Comparison of ENCODE assay signal across 20 cellular contexts in the genomic region with DNA sequence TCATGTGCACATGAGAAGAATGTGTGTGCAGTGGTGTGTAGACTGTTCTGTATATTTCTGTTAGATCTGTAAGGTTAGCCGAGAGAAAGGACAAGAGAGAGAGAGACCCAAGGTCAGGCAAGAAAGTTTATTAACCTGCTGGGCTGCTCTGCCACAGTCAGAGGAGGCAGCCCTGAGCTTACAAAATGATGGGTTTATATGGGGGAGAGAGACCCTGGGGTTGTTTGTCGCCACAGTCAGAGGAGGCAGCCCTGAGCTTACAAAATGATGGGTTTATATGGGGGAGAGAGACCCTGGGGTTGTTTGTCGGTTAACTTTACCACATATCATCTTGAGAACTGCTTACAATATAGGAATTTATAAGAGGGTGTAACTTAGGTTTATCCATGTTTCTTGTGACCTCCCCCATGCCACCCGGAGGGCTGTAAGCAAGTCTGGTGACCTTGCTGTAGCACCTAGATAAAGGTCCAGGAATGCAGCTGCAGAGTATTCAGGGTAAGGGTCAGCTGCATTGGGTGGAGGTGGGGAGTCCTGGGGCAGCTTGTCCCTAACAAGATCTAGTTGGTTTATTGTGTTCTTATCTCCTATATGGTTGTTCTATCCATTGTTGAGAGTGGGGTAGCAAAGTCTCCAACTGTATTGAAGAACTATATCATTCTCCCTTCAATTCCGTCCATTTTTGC. TPM values are rescaled to one million over a fixed set of nuclear protein-coding genes. Genes with fewer than 3 reads are reported as not detected.
DNase-seq lines count a peak whose midpoint lies in the region; ATAC-seq, FAIRE-seq and TF ChIP-seq lines count a peak whose summit lies in the region.
"Had no signal": no experiment of that assay in that cellular context is flagged by ENCODE, and none has a peak within 500 bp of the region (broad histone marks: within the 10 kb centered on the region; RNA-seq: fewer than 3 reads in every experiment).

No MANE protein-coding gene starts in this region.

- TF ChIP-seq CTCF in HepG2 (CRISPR knock-in tag; IDR thresholded peaks at IDR 0.05) = no peak
- TF ChIP-seq CTCF in right lobe of liver (IDR thresholded peaks at IDR 0.05) = no peak
- TF ChIP-seq CTCF in WTC11 (IDR thresholded peaks at IDR 0.05) = no peak
- TF ChIP-seq CTCF in CD8-positive, alpha-beta T cell (IDR thresholded peaks at IDR 0.05) = no peak

- POLR2A ChIA-PET in HepG2 (lab: Yijun Ruan, JAX) = no interaction called here
- POLR2A ChIA-PET in WTC11 (lab: Charles Lee) = no interaction called here
- POLR2A ChIA-PET in CD8-positive, alpha-beta T cell (lab: Charles Lee) = no interaction called here

- intact Hi-C loops in HepG2 (cut with micrococcal nuclease; ENCODE audit: unreplicated experiment) (no loop called here), right lobe of liver (cut with DNase I) (no loop called here)
- intact Hi-C loops in CD8-positive, alpha-beta T cell (cut with DNase I, micrococcal nuclease) = no loop called here

- TF ChIP-seq EP300 in HepG2 (IDR thresholded peaks at IDR 0.05; ENCODE audit: low read depth in 2 of 2, low read length in 2 of 2) (no peak), HepG2 (CRISPR knock-in tag; IDR thresholded peaks at IDR 0.05; ENCODE audit: borderline replicate concordance) (no peak)

- peaks cover 3% of the 10 kb centered on the region; the same call in 1 of the 2 replicates for H3K27me3 Mint-ChIP-seq in WTC11 (ENCODE audit: low read depth)
- peaks cover 15% of the 10 kb centered on the region for H3K27me3 Mint-ChIP-seq in CD8-positive, alpha-beta T cell (ENCODE audit: low read depth)

- H3K4me1 ChIP-seq in HepG2 (ENCODE audit: insufficient read depth, low read length) (peaks cover 40% of the 10 kb centered on the region), right lobe of liver (no peaks in the 10 kb centered on the region), iPS-20b (ENCODE audit: insufficient read depth, low read length) (peaks cover 17% of the 10 kb centered on the region)
- no peaks in the 10 kb centered on the region for H3K4me1 ChIP-seq in CD8-positive, alpha-beta T cell (ENCODE audit: insufficient read depth, low read length)
- H3K4me1 ChIP-seq: Peyer's patch had no signal

- H3K4me3 ChIP-seq in HepG2 (replicated peaks in 1 of 3; ENCODE audit: insufficient read depth in 1 of 3, low read depth in 2 of 3, low read length in 3 of 3) = no peak overlapping the region
- no peak overlapping the region for H3K4me3 ChIP-seq in right lobe of liver
- H3K4me3 ChIP-seq in iPS-20b (ENCODE audit: low read length) = no peak overlapping the region
- H3K4me3 ChIP-seq in CD8-positive, alpha-beta T cell (ENCODE audit: low read depth, low read length) = no peak overlapping the region
- H3K4me3 ChIP-seq: A549, Peyer's patch had no signal

- peaks cover 36% of the 10 kb centered on the region for H3K9me3 Mint-ChIP-seq in WTC11
- peaks cover 21% of the 10 kb centered on the region for H3K9me3 Mint-ChIP-seq in CD8-positive, alpha-beta T cell

- no peak for FAIRE-seq in HepG2 (lab: Jason Lieb, UNC)
- FAIRE-seq: A549 had no signal

- no peaks in the 10 kb centered on the region for H4K20me1 ChIP-seq in HepG2 (ENCODE audit: insufficient read depth, low read length)

- ATAC-seq in HepG2 (no peak), right lobe of liver (no peak), WTC11 (peak; percentile 57), GM18867 (IDR thresholded peaks at IDR 0.05; ENCODE audit: unreplicated experiment) (no peak)
- ATAC-seq in CD8-positive, alpha-beta T cell = no peak
- ATAC-seq: A549 had no signal

- H3K4me1 Mint-ChIP-seq in WTC11 = peaks cover 34% of the 10 kb centered on the region
- no peaks in the 10 kb centered on the region for H3K4me1 Mint-ChIP-seq in CD8-positive, alpha-beta T cell (ENCODE audit: low read depth)
- H3K4me1 Mint-ChIP-seq: B cell, CD14-positive monocyte, IgD-negative memory B cell had no signal

- H3K27me3 ChIP-seq in HepG2 (ENCODE audit: control insufficient read depth in 1 of 2, insufficient read depth in 2 of 2, low read length in 2 of 2) (no peaks in the 10 kb centered on the region), right lobe of liver (no peaks in the 10 kb centered on the region), iPS-20b (ENCODE audit: insufficient read depth, low read length) (no peaks in the 10 kb centered on the region)
- H3K27me3 ChIP-seq in CD8-positive, alpha-beta T cell (ENCODE audit: insufficient read depth, low read length) = no peaks in the 10 kb centered on the region
- H3K27me3 ChIP-seq: Peyer's patch had no signal

- H3K4me2 ChIP-seq in HepG2 (ENCODE audit: low read depth, low read length) = no peak overlapping the region
- H3K4me2 ChIP-seq: A549 had no signal

- no peak overlapping the region for H3K9ac ChIP-seq in HepG2 (ENCODE audit: insufficient read depth, low read depth, low read length)
- 0 out of 2 replicates have a peak overlapping the region, but pooled peaks have one; percentile 1 for H3K9ac ChIP-seq in iPS-20b (ENCODE audit: low read depth, low read length)

- no peak overlapping the region for H3K4me3 Mint-ChIP-seq in WTC11
- H3K4me3 Mint-ChIP-seq in CD8-positive, alpha-beta T cell = no peak overlapping the region
- H3K4me3 Mint-ChIP-seq: B cell, CD14-positive monocyte had no signal

- no TSS peak for BruUV-seq in HepG2 (replicated peaks; lab: Mats Ljungman, UMichigan)

- H3K9me3 ChIP-seq in HepG2 (ENCODE audit: low read length) (peaks cover 19% of the 10 kb centered on the region; the same call in 1 of the 2 replicates), right lobe of liver (peaks cover 0 to 6% (median 0%) of the 10 kb centered on the region in 4 donors), iPS-20b (ENCODE audit: insufficient read depth, low read depth, low read length) (peaks cover 15% of the 10 kb centered on the region)
- H3K9me3 ChIP-seq in CD8-positive, alpha-beta T cell (ENCODE audit: low read length) = peaks cover 6% of the 10 kb centered on the region

- no peak overlapping the region for H2AFZ ChIP-seq in HepG2 (ENCODE audit: low read length)

- H3K27ac ChIP-seq in HepG2 (ENCODE audit: extremely low read length, insufficient read depth, low read length) = no peak overlapping the region
- no peak overlapping the region for H3K27ac ChIP-seq in right lobe of liver
- no peak overlapping the region for H3K27ac ChIP-seq in iPS-20b (ENCODE audit: low read length)
- no peak overlapping the region for H3K27ac ChIP-seq in CD8-positive, alpha-beta T cell (ENCODE audit: low read depth, low read length)
- H3K27ac ChIP-seq: A549, Peyer's patch had no signal

- TF ChIP-seq RAD21 in HepG2 (CRISPR knock-in tag; IDR thresholded peaks at IDR 0.05) = no peak

- TF ChIP-seq POLR2A in HepG2 (IDR thresholded peaks at IDR 0.05; ENCODE audit: insufficient read depth in 1 of 2, low read depth in 2 of 2, low read length in 2 of 2) = no peak
- no peak for TF ChIP-seq POLR2A in right lobe of liver (IDR thresholded peaks at IDR 0.05)

- WGBS in HepG2 (ENCODE audit: low lambda C conversion rate) = 51% methylated on average over 5 of the region's 5 CpGs
- 36% methylated on average over 5 of the region's 5 CpGs for WGBS in right lobe of liver (ENCODE audit: insufficient coverage, low coverage, low lambda C conversion rate, missing lambda C conversion rate)

- 0 out of 2 replicates have a peak overlapping the region, but pooled peaks have one; percentile 1 for H3K27ac Mint-ChIP-seq in WTC11
- H3K27ac Mint-ChIP-seq in CD8-positive, alpha-beta T cell = no peak overlapping the region
- H3K27ac Mint-ChIP-seq: B cell, CD14-positive monocyte, IgD-negative memory B cell had no signal

- CTCF ChIA-PET in HepG2 (lab: Yijun Ruan, JAX; ENCODE audit: low intra/inter-chr PET ratio, low total read pairs) = no interaction called here
- CTCF ChIA-PET in WTC11 (lab: Charles Lee) = interaction anchor here (1.0 to 1.5 kb wide), 4 partner anchors 57 to 267 kb away, joined by 3 to 4 read pairs (median 4); no protein-coding TSS in a partner anchor
- CTCF ChIA-PET in CD8-positive, alpha-beta T cell (lab: Charles Lee) = interaction anchor here (0.7 to 1.2 kb wide), 2 partner anchors 12 to 1770 kb away, joined by 3 read pairs; no protein-coding TSS in a partner anchor

- no peak for DNase-seq in HepG2 (ENCODE audit: low spot score)
- no peak for DNase-seq in right lobe of liver
- DNase-seq in WTC11 (ENCODE audit: low spot score) = no peak
- DNase-seq in CD8-positive, alpha-beta T cell = no peak
- DNase-seq in NCI-H226 = no peak
- DNase-seq: DMS79, HCEC 1CT, Kasumi-1, NCI-H1694, NCI-H2081 treated with DMSO at 0.1 percent for 48 hours, NCI-H2171 treated with DMSO at 0.1 percent for 48 hours, NCI-H446, NCI-H526, Peyer's patch had no signal

- H3K36me3 ChIP-seq in HepG2 (replicated peaks in 1 of 2; ENCODE audit: control insufficient read depth in 1 of 2, insufficient read depth in 2 of 2, low read length in 2 of 2) = no peaks in the 10 kb centered on the region
- H3K36me3 ChIP-seq in right lobe of liver = no peaks in the 10 kb centered on the region
- H3K36me3 ChIP-seq in iPS-20b (ENCODE audit: insufficient read depth, low read depth, low read length) = no peaks in the 10 kb centered on the region
- H3K36me3 ChIP-seq in CD8-positive, alpha-beta T cell (ENCODE audit: insufficient read depth, low read length) = no peaks in the 10 kb centered on the region
- H3K36me3 ChIP-seq: Peyer's patch had no signal

- H3K36me3 Mint-ChIP-seq in WTC11 = peaks cover 33% of the 10 kb centered on the region
- H3K36me3 Mint-ChIP-seq in CD8-positive, alpha-beta T cell = no peaks in the 10 kb centered on the region
- H3K36me3 Mint-ChIP-seq: CD14-positive monocyte had no signal

- in situ Hi-C loops in HepG2 (cut with HindIII; ENCODE audit: extremely low pct_ligation_motif_present, low pct_unique_long_range_greater_than_20kb) = no loop called here

- no peaks in the 10 kb centered on the region for H3K79me2 ChIP-seq in HepG2 (ENCODE audit: insufficient read depth, low read length)

RNA-seq across cellular contexts. Expression of gene ZBTB40, which starts 9.3 kb away (rescaled TPM):
- total RNA-seq in HepG2 (2016; rRNA removed; fragmentation: Illumina TruSeq; extraction: Trizol) (14.7 and 16.5 TPM in 2 replicates), right lobe of liver (1 to 10 TPM; 6.2 to 7.6 (median 7.0) TPM), WTC11 (2021) (11.5 to 12.0 TPM (median 11.5 TPM) in 3 replicates)
- total RNA-seq in HepG2 (2016; cell fraction: cytosol; rRNA removed; fragmentation: Illumina TruSeq; extraction: Trizol; ENCODE audit: low read depth) = 19.7 and 21.4 TPM in 2 replicates
- total RNA-seq in HepG2 (2016; cell fraction: insoluble cytoplasmic fraction; rRNA removed; fragmentation: Illumina TruSeq; extraction: Trizol) = 12.3 and 15.2 TPM in 2 replicates
- 9.5 and 11.9 TPM in 2 replicates for total RNA-seq in HepG2 (2016; cell fraction: membrane; rRNA removed; fragmentation: Illumina TruSeq; extraction: Trizol)
- total RNA-seq in HepG2 (2016; cell fraction: nucleus; rRNA removed; fragmentation: Illumina TruSeq; extraction: Trizol) = 27.6 and 28.2 TPM in 2 replicates
- polyA plus RNA-seq in HepG2 (2011; rRNA removed) = 8.8 and 10.5 TPM in 2 replicates
- 2.8 and 2.9 TPM in 2 replicates for polyA plus RNA-seq in HepG2 (2011; cell fraction: cytosol; rRNA removed)
- polyA plus RNA-seq in HepG2 (2011; cell fraction: nucleus; rRNA removed) = 58.3 and 61.4 TPM in 2 replicates
- polyA plus RNA-seq in HepG2 (2012) = 9.2 and 10.4 TPM in 2 replicates
- 0.26 and 0.31 TPM in 2 replicates for polyA plus RNA-seq in HepG2 (2016; cell fraction: cytosol; fragmentation: Illumina TruSeq; extraction: Trizol; ENCODE audit: low read depth)
- 4.9 and 6.4 TPM in 2 replicates for polyA plus RNA-seq in HepG2 (2016; cell fraction: insoluble cytoplasmic fraction; fragmentation: Illumina TruSeq; extraction: Trizol; ENCODE audit: low read depth)
- 0.66 TPM in 2 replicates for polyA plus RNA-seq in HepG2 (2016; cell fraction: membrane; fragmentation: Illumina TruSeq; extraction: Trizol; ENCODE audit: low read depth)
- polyA plus RNA-seq in HepG2 (2016; cell fraction: nucleus; fragmentation: Illumina TruSeq; extraction: Trizol; ENCODE audit: insufficient read depth, low read depth) = 40.6 and 43.4 TPM in 2 replicates
- polyA minus RNA-seq in HepG2 (2011; rRNA and poly(A)+ RNA removed; ENCODE audit: low replicate concordance) = 16.1 and 26.2 TPM in 2 replicates
- 5.2 and 5.8 TPM in 2 replicates for polyA minus RNA-seq in HepG2 (2011; cell fraction: cytosol; rRNA and poly(A)+ RNA removed)
- 25.9 and 28.1 TPM in 2 replicates for polyA minus RNA-seq in HepG2 (2011; cell fraction: nucleus; rRNA and poly(A)+ RNA removed)
- total RNA-seq in CD8-positive, alpha-beta T cell = 10 to 100 TPM; 20.9 to 21.3 TPM
